ENCODE assay signal across 12 cellular contexts in genomic region chr12:6273931-6274687, GRCh38. TPM values are rescaled to one million over a fixed set of nuclear protein-coding genes. Genes with fewer than 3 reads are reported as not detected.
DNase-seq lines count a peak whose midpoint lies in the region; ATAC-seq and TF ChIP-seq lines count a peak whose summit lies in the region.
"Had no signal": no experiment of that assay in that cellular context is flagged by ENCODE, and none has a peak within 500 bp of the region (broad histone marks: within the 10 kb centered on the region; RNA-seq: fewer than 3 reads in every experiment).

No MANE protein-coding gene starts in this region.

- no peak for ATAC-seq in GM18520 (IDR thresholded peaks at IDR 0.05; ENCODE audit: unreplicated experiment)
- no peak for ATAC-seq in effector memory CD8-positive, alpha-beta T cell (replicated peaks)
- no peak for ATAC-seq in CD8-positive, alpha-beta T cell

- TF ChIP-seq POLR2A in spleen (IDR thresholded peaks at IDR 0.05) = no peak

- H3K9me3 Mint-ChIP-seq in effector memory CD8-positive, alpha-beta T cell = no peaks in the 10 kb centered on the region
- no peaks in the 10 kb centered on the region for H3K9me3 Mint-ChIP-seq in CD8-positive, alpha-beta T cell
- H3K9me3 Mint-ChIP-seq: activated naive CD4-positive, alpha-beta T cell treated with anti-CD3 and anti-CD28 coated beads for 36 hours had no signal

- peaks cover 39 to 64% of the 10 kb centered on the region in 2 donors for H3K27me3 Mint-ChIP-seq in effector memory CD8-positive, alpha-beta T cell
- peaks cover 9% of the 10 kb centered on the region for H3K27me3 Mint-ChIP-seq in CD8-positive, alpha-beta T cell (ENCODE audit: low read depth)

- CTCF ChIA-PET in CD8-positive, alpha-beta T cell (lab: Charles Lee) = interaction anchor here (1.6 to 10.3 kb wide), 5 partner anchors 11 to 286 kb away, joined by 5 to 185 read pairs (median 6); partner anchors contain the start of gene CD9

- intact Hi-C loops in spleen (cut with DNase I; ENCODE audit: low total_unique reads) (no loop called here), colonic mucosa (cut with DNase I) (no loop called here)
- intact Hi-C loops in CD8-positive, alpha-beta T cell (cut with DNase I, micrococcal nuclease) = no loop called here

- H3K27ac ChIP-seq in iPS-20b (ENCODE audit: low read length) (peak overlapping the region; percentile 12), spleen (no peak overlapping the region), colonic mucosa (no peak overlapping the region)
- H3K27ac ChIP-seq in CD8-positive, alpha-beta T cell (ENCODE audit: low read depth, low read length) = no peak overlapping the region

- TF ChIP-seq CTCF in spleen (IDR thresholded peaks at IDR 0.05 in 8 of 11, conservative IDR thresholded peaks at IDR 0.05 in 3 of 11) (no peak), colonic mucosa (IDR thresholded peaks at IDR 0.05) (no peak)
- no peak for TF ChIP-seq CTCF in CD8-positive, alpha-beta T cell (IDR thresholded peaks at IDR 0.05)

- DNase-seq in HT-29 (ENCODE audit: low spot score) = peak; percentile 80
- DNase-seq in astrocyte of the hippocampus (ENCODE audit: low read depth, low spot score) = peak; percentile 54
- DNase-seq in spleen = peak; percentile 34
- DNase-seq in colonic mucosa = no peak
- DNase-seq in effector memory CD8-positive, alpha-beta T cell = no peak
- DNase-seq in CD8-positive, alpha-beta T cell = no peak
- DNase-seq: activated naive CD4-positive, alpha-beta T cell treated with anti-CD3 and anti-CD28 coated beads for 36 hours; Caco-2; SIG-M5 had no signal

- peaks cover 8% of the 10 kb centered on the region; the same call in 1 of the 2 replicates for H3K27me3 ChIP-seq in iPS-20b (ENCODE audit: insufficient read depth, low read length)
- peaks cover 0 to 41% (median 0%) of the 10 kb centered on the region in 7 donors for H3K27me3 ChIP-seq in spleen (replicated peaks in 1 of 7)
- no peaks in the 10 kb centered on the region for H3K27me3 ChIP-seq in colonic mucosa
- no peaks in the 10 kb centered on the region for H3K27me3 ChIP-seq in CD8-positive, alpha-beta T cell (ENCODE audit: insufficient read depth, low read length)

- peaks cover 0 to 4% of the 10 kb centered on the region in 2 donors for H3K4me1 Mint-ChIP-seq in effector memory CD8-positive, alpha-beta T cell (ENCODE audit: low read depth in 2 of 2)
- H3K4me1 Mint-ChIP-seq in CD8-positive, alpha-beta T cell (ENCODE audit: low read depth) = peaks cover 5% of the 10 kb centered on the region

- H3K4me1 ChIP-seq in iPS-20b (ENCODE audit: insufficient read depth, low read length) (peaks cover 35% of the 10 kb centered on the region), spleen (peaks cover 9 to 28% (median 16%) of the 10 kb centered on the region in 6 donors), colonic mucosa (peaks cover 8% of the 10 kb centered on the region)
- H3K4me1 ChIP-seq in CD8-positive, alpha-beta T cell (ENCODE audit: insufficient read depth, low read length) = peaks cover 6% of the 10 kb centered on the region

- H3K36me3 ChIP-seq in iPS-20b (ENCODE audit: insufficient read depth, low read depth, low read length) = no peaks in the 10 kb centered on the region
- H3K36me3 ChIP-seq in spleen = no peaks in the 10 kb centered on the region
- H3K36me3 ChIP-seq in colonic mucosa = no peaks in the 10 kb centered on the region
- no peaks in the 10 kb centered on the region for H3K36me3 ChIP-seq in CD8-positive, alpha-beta T cell (ENCODE audit: insufficient read depth, low read length)

- H3K9ac ChIP-seq in iPS-20b (ENCODE audit: low read depth, low read length) (peak overlapping the region; percentile 37; the same call in 1 of the 2 replicates), colonic mucosa (ENCODE audit: low read depth in 2 of 2, low read length in 2 of 2) (no peak overlapping the region)

- H3K27ac Mint-ChIP-seq in effector memory CD8-positive, alpha-beta T cell = peak overlapping the region in 1 of 2 donors; percentile 73
- H3K27ac Mint-ChIP-seq in CD8-positive, alpha-beta T cell = no peak overlapping the region
- H3K27ac Mint-ChIP-seq: activated naive CD4-positive, alpha-beta T cell treated with anti-CD3 and anti-CD28 coated beads for 36 hours had no signal

- no peak overlapping the region for H3K4me3 ChIP-seq in iPS-20b (ENCODE audit: low read length)
- H3K4me3 ChIP-seq in spleen = no peak overlapping the region
- H3K4me3 ChIP-seq in colonic mucosa = no peak overlapping the region
- H3K4me3 ChIP-seq in CD8-positive, alpha-beta T cell (ENCODE audit: low read depth, low read length) = no peak overlapping the region

- POLR2A ChIA-PET in CD8-positive, alpha-beta T cell (lab: Charles Lee) = no interaction called here

- H3K36me3 Mint-ChIP-seq in effector memory CD8-positive, alpha-beta T cell (ENCODE audit: insufficient read depth) = no peaks in the 10 kb centered on the region
- H3K36me3 Mint-ChIP-seq in CD8-positive, alpha-beta T cell = no peaks in the 10 kb centered on the region

- H3K4me3 Mint-ChIP-seq in effector memory CD8-positive, alpha-beta T cell = no peak overlapping the region
- no peak overlapping the region for H3K4me3 Mint-ChIP-seq in CD8-positive, alpha-beta T cell
- H3K4me3 Mint-ChIP-seq: activated naive CD4-positive, alpha-beta T cell treated with anti-CD3 and anti-CD28 coated beads for 36 hours had no signal

- 77 to 87% (median 82%) methylated on average over 6 of the region's 6 CpGs for WGBS in spleen, 5 donors

- no peaks in the 10 kb centered on the region for H3K9me3 ChIP-seq in iPS-20b (ENCODE audit: insufficient read depth, low read depth, low read length)
- H3K9me3 ChIP-seq in spleen = no peaks in the 10 kb centered on the region
- H3K9me3 ChIP-seq in colonic mucosa = no peaks in the 10 kb centered on the region
- H3K9me3 ChIP-seq in CD8-positive, alpha-beta T cell (ENCODE audit: low read length) = no peaks in the 10 kb centered on the region
- H3K9me3 ChIP-seq: Caco-2 had no signal

RNA-seq across cellular contexts. Expression of gene PLEKHG6, which starts 36.4 kb away (rescaled TPM):
- 90.1 and 94.8 TPM in 2 replicates for total RNA-seq in HT-29 (2014; rRNA removed; shearing (Covaris generic))
- total RNA-seq in spleen = 1 to 10 TPM in 1 of 7 donors, under 1 TPM in 2, not detected in 4; 0.19 to 1.2 (median 0.74) TPM
- under 1 TPM; 0.10 to 0.12 (median 0.11) TPM for polyA plus RNA-seq in spleen
- total RNA-seq in colonic mucosa = 100 to 1,000 TPM; 107 to 123 TPM
- total RNA-seq in CD8-positive, alpha-beta T cell = not detected
- total RNA-seq: activated naive CD4-positive, alpha-beta T cell treated with anti-CD3 and anti-CD28 coated beads for 36 hours; NCI-H460 had no signal

Comparison
In these comparisons a context has a peak if more than half of its experiments do, and no peak if none do; other contexts are left out.
1. DNase-seq: peak in HT-29 (single experiment), astrocyte of the hippocampus (single experiment) and spleen (single experiment); none in colonic mucosa (single experiment), effector memory CD8-positive, alpha-beta T cell (0 of 3) and CD8-positive, alpha-beta T cell (0 of 7).
2. RNA of gene PLEKHG6, which starts 36.4 kb away (total RNA-seq): 107 to 123 TPM in colonic mucosa and 90.1 to 94.8 TPM in HT-29; 0.19 to 1.2 TPM in spleen and not detected in CD8-positive, alpha-beta T cell; every median in the first group is over 10 times any median in the second.